1 cellular context compared by ENCODE assay signal in the genomic region with DNA sequence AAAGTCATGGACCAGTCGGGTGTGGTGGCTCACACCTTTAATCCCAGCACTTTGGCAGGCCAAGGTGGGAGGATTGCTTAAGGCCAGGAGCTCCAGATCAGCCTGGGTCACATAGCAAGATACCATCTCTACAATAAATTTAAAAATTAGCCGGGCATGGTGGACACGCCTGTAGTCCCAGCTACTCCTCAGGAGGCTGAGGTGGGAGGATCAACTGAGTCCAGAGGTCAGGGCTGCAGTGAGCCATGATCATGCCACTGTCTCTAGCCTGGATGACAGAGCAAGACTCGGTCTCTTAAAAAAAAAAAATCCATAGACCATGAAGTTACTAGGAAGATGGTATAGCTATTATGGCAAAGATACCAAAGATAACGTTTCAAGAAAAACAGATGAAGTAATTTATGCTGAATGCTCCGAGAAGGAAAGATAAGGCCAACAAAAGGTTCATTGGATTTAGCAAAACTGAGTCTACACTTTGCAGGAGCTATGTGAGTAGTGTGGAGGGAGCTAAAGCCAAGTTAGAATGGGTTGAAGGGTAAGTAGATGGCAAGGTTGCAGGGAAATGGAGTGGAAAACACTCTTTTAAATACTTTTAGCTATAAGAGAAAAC.
TF ChIP-seq lines count a peak whose summit lies in the region.

No MANE protein-coding gene starts in this region.

TF ChIP-seq in WTC11, 78 proteins besides CTCF, POLR2A, EP300 and RAD21 (continued from another document):
- TF ChIP-seq, protein P1, sequence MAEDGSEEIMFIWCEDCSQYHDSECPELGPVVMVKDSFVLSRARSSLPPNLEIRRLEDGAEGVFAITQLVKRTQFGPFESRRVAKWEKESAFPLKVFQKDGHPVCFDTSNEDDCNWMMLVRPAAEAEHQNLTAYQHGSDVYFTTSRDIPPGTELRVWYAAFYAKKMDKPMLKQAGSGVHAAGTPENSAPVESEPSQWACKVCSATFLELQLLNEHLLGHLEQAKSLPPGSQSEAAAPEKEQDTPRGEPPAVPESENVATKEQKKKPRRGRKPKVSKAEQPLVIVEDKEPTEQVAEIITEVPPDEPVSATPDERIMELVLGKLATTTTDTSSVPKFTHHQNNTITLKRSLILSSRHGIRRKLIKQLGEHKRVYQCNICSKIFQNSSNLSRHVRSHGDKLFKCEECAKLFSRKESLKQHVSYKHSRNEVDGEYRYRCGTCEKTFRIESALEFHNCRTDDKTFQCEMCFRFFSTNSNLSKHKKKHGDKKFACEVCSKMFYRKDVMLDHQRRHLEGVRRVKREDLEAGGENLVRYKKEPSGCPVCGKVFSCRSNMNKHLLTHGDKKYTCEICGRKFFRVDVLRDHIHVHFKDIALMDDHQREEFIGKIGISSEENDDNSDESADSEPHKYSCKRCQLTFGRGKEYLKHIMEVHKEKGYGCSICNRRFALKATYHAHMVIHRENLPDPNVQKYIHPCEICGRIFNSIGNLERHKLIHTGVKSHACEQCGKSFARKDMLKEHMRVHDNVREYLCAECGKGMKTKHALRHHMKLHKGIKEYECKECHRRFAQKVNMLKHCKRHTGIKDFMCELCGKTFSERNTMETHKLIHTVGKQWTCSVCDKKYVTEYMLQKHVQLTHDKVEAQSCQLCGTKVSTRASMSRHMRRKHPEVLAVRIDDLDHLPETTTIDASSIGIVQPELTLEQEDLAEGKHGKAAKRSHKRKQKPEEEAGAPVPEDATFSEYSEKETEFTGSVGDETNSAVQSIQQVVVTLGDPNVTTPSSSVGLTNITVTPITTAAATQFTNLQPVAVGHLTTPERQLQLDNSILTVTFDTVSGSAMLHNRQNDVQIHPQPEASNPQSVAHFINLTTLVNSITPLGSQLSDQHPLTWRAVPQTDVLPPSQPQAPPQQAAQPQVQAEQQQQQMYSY (CRISPR knock-in tag; IDR thresholded peaks at IDR 0.05), result no peak
- TF ChIP-seq, protein P2, sequence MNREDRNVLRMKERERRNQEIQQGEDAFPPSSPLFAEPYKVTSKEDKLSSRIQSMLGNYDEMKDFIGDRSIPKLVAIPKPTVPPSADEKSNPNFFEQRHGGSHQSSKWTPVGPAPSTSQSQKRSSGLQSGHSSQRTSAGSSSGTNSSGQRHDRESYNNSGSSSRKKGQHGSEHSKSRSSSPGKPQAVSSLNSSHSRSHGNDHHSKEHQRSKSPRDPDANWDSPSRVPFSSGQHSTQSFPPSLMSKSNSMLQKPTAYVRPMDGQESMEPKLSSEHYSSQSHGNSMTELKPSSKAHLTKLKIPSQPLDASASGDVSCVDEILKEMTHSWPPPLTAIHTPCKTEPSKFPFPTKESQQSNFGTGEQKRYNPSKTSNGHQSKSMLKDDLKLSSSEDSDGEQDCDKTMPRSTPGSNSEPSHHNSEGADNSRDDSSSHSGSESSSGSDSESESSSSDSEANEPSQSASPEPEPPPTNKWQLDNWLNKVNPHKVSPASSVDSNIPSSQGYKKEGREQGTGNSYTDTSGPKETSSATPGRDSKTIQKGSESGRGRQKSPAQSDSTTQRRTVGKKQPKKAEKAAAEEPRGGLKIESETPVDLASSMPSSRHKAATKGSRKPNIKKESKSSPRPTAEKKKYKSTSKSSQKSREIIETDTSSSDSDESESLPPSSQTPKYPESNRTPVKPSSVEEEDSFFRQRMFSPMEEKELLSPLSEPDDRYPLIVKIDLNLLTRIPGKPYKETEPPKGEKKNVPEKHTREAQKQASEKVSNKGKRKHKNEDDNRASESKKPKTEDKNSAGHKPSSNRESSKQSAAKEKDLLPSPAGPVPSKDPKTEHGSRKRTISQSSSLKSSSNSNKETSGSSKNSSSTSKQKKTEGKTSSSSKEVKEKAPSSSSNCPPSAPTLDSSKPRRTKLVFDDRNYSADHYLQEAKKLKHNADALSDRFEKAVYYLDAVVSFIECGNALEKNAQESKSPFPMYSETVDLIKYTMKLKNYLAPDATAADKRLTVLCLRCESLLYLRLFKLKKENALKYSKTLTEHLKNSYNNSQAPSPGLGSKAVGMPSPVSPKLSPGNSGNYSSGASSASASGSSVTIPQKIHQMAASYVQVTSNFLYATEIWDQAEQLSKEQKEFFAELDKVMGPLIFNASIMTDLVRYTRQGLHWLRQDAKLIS (CRISPR knock-in tag; IDR thresholded peaks at IDR 0.05; ENCODE audit: borderline replicate concordance), result no peak
